In the genomic region with DNA sequence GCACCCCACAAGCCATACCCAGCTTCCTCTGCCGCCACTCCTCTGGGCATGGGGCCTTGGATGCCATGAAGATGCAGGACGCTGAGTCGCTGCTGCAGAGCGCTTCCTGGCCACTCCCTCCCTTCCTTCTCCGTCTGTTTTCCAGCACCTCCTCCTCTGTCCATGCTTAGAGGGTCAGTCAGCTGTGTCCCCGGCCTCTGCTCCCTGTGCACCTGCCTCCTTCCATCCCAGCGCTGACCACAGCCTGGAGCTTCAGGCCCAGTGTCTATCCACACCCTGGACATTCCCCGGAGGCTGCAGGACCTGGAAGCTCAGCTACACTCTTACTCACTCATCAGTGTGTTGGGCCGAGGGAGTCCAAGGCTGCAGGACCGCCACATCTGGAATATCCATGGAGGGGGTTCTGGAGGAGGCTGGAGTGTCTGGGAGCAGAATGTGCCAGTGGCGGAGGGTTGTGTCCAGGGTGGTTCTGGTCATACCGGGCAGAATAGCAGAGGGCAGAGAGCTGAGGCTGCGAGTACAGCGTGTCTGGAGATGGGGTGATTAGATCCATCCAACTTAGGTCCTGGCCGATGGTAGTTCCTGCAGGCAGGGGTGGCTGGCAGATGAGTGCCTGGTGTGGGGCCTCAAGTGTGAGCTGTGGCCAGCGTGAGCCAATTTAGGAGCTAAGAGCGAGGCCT, we compare ENCODE assay signal across 1 cellular context.
TF ChIP-seq lines count a peak whose summit lies in the region.

No MANE protein-coding gene starts in this region.

TF ChIP-seq in SK-N-SH, 30 proteins besides CTCF, POLR2A, EP300 and RAD21 (continued from another document):
- peak; percentile 51; the same call in 1 of the 2 replicates for TF ChIP-seq MXI1 (IDR thresholded peaks at IDR 0.05; ENCODE audit: low read depth, low read length)
- TF ChIP-seq CHD2 (IDR thresholded peaks at IDR 0.05; ENCODE audit: low read length, partially characterized antibody), result peak; percentile 79
- TF ChIP-seq FOXJ3 (CRISPR knock-in tag; IDR thresholded peaks at IDR 0.05), result peak; percentile 91
- no peak for TF ChIP-seq TAF1 (IDR thresholded peaks at IDR 0.05; ENCODE audit: borderline replicate concordance, low read depth, low read length)
TF ChIP-seq in SK-N-SH: peak in this region for 5.
